In genomic region chr3:99503350-99503749, GRCh38 we compare ENCODE assay signal across 1 cellular context.
TF ChIP-seq lines count a peak whose summit lies in the region.

No MANE protein-coding gene starts in this region.

TF ChIP-seq in GM12878, 131 proteins besides CTCF, POLR2A, EP300 and RAD21 (continued from another document):
- TF ChIP-seq IRF5 (IDR thresholded peaks at IDR 0.05; ENCODE audit: borderline replicate concordance) (no peak), SKIL (IDR thresholded peaks at IDR 0.05; ENCODE audit: low read depth, poor library complexity, severe bottlenecking) (no peak)
TF ChIP-seq in GM12878: peak in this region for 0.
